Comparison of ENCODE assay signal across 1 cellular context in the genomic region with DNA sequence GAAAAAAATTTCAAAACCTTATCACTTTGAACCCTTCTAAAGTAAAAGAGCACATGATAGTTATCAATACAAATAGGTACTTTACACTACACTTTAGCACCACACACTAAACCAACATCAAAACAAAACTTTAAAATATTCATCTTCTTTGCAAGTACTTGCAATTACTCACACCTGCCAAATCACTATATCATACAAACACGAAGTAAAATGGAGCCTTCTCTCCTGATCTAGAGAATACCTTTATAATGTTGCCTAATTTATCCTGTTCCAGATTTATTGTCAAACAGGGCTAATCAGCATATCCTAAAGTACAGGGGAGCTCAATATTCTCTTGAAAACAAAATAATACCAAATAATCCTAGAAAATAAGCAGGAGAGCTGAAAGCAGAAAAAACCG.
TF ChIP-seq lines count a peak whose summit lies in the region.

No MANE protein-coding gene starts in this region.

TF ChIP-seq in GM23338, 12 proteins besides CTCF, POLR2A, EP300 and RAD21 (continued from another document):
- TF ChIP-seq, protein P1, sequence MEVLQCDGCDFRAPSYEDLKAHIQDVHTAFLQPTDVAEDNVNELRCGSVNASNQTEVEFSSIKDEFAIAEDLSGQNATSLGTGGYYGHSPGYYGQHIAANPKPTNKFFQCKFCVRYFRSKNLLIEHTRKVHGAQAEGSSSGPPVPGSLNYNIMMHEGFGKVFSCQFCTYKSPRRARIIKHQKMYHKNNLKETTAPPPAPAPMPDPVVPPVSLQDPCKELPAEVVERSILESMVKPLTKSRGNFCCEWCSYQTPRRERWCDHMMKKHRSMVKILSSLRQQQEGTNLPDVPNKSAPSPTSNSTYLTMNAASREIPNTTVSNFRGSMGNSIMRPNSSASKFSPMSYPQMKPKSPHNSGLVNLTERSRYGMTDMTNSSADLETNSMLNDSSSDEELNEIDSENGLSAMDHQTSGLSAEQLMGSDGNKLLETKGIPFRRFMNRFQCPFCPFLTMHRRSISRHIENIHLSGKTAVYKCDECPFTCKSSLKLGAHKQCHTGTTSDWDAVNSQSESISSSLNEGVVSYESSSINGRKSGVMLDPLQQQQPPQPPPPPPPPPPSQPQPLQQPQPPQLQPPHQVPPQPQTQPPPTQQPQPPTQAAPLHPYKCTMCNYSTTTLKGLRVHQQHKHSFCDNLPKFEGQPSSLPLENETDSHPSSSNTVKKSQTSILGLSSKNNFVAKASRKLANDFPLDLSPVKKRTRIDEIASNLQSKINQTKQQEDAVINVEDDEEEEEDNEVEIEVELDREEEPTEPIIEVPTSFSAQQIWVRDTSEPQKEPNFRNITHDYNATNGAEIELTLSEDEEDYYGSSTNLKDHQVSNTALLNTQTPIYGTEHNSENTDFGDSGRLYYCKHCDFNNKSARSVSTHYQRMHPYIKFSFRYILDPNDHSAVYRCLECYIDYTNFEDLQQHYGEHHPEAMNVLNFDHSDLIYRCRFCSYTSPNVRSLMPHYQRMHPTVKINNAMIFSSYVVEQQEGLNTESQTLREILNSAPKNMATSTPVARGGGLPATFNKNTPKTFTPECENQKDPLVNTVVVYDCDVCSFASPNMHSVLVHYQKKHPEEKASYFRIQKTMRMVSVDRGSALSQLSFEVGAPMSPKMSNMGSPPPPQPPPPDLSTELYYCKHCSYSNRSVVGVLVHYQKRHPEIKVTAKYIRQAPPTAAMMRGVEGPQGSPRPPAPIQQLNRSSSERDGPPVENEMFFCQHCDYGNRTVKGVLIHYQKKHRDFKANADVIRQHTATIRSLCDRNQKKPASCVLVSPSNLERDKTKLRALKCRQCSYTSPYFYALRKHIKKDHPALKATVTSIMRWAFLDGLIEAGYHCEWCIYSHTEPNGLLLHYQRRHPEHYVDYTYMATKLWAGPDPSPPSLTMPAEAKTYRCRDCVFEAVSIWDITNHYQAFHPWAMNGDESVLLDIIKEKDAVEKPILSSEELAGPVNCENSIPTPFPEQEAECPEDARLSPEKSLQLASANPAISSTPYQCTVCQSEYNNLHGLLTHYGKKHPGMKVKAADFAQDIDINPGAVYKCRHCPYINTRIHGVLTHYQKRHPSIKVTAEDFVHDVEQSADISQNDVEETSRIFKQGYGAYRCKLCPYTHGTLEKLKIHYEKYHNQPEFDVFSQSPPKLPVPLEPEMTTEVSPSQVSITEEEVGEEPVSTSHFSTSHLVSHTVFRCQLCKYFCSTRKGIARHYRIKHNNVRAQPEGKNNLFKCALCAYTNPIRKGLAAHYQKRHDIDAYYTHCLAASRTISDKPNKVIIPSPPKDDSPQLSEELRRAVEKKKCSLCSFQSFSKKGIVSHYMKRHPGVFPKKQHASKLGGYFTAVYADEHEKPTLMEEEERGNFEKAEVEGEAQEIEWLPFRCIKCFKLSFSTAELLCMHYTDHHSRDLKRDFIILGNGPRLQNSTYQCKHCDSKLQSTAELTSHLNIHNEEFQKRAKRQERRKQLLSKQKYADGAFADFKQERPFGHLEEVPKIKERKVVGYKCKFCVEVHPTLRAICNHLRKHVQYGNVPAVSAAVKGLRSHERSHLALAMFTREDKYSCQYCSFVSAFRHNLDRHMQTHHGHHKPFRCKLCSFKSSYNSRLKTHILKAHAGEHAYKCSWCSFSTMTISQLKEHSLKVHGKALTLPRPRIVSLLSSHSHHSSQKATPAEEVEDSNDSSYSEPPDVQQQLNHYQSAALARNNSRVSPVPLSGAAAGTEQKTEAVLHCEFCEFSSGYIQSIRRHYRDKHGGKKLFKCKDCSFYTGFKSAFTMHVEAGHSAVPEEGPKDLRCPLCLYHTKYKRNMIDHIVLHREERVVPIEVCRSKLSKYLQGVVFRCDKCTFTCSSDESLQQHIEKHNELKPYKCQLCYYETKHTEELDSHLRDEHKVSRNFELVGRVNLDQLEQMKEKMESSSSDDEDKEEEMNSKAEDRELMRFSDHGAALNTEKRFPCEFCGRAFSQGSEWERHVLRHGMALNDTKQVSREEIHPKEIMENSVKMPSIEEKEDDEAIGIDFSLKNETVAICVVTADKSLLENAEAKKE (CRISPR knock-in tag; IDR thresholded peaks at IDR 0.05), result no peak
- TF ChIP-seq NANOG (IDR thresholded peaks at IDR 0.05; ENCODE audit: borderline replicate concordance) (no peak), JUNB (IDR thresholded peaks at IDR 0.05; ENCODE audit: unreplicated experiment) (no peak)
TF ChIP-seq in GM23338: peak in this region for 0.
